ENCODE assay signal across 1 cellular context in the genomic region with DNA sequence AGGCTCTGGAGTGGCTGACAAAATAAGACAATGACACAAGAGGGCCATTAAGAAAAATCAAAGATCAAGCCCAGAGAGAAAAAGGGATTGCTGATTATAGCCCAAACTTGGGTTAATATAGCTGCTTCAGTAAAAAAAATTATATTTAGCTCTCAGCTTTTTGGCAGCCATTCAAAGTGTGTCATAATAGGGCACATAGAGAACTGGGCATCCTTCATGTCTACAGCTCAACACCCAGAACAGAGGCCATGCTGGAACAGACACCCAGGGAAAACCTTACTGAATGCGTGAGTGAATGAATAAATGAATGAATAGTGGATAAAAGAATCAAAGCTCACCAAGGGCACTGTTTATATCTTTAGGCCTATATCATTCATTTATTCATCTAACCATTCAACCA.
TF ChIP-seq lines count a peak whose summit lies in the region.

No MANE protein-coding gene starts in this region.

TF ChIP-seq in SK-N-SH, 30 proteins besides CTCF, POLR2A, EP300 and RAD21 (continued from another document):
- TF ChIP-seq TAF1 (IDR thresholded peaks at IDR 0.05; ENCODE audit: borderline replicate concordance, low read depth, low read length) (no peak), YY1 (IDR thresholded peaks at IDR 0.05; ENCODE audit: low read depth) (no peak)
- TF ChIP-seq, protein P1, sequence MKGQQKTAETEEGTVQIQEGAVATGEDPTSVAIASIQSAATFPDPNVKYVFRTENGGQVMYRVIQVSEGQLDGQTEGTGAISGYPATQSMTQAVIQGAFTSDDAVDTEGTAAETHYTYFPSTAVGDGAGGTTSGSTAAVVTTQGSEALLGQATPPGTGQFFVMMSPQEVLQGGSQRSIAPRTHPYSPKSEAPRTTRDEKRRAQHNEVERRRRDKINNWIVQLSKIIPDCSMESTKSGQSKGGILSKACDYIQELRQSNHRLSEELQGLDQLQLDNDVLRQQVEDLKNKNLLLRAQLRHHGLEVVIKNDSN (IDR thresholded peaks at IDR 0.05; ENCODE audit: borderline replicate concordance, low read depth) = no peak
TF ChIP-seq in SK-N-SH: peak in this region for 2.
